In genomic region chr17:67546578-67547527, GRCh38 we compare ENCODE assay signal across 9 cellular contexts.
DNase-seq lines count a peak whose midpoint lies in the region; ATAC-seq and TF ChIP-seq lines count a peak whose summit lies in the region.
"Had no signal": no experiment of that assay in that cellular context is flagged by ENCODE, and none has a peak within 500 bp of the region (broad histone marks: within the 10 kb centered on the region; RNA-seq: fewer than 3 reads in every experiment).

No MANE protein-coding gene starts in this region.

- no peak overlapping the region for H3K27ac Mint-ChIP-seq in activated B cell treated with CpG ODN at 0.5 μM for 24 hours

- H3K9me3 Mint-ChIP-seq in activated B cell treated with CpG ODN at 0.5 μM for 24 hours, result no peaks in the 10 kb centered on the region

- H3K27me3 Mint-ChIP-seq in activated B cell treated with CpG ODN at 0.5 μM for 24 hours, result no peaks in the 10 kb centered on the region

- TF ChIP-seq CTCF in activated B cell treated with CpG ODN at 0.5 μM for 24 hours (IDR thresholded peaks at IDR 0.05), result no peak

- H3K4me3 Mint-ChIP-seq in activated B cell treated with CpG ODN at 0.5 μM for 24 hours, result no peak overlapping the region

- POLR2A ChIA-PET in activated B cell treated with CpG ODN at 0.5 μM for 24 hours (lab: Charles Lee), result no interaction called here

- CTCF ChIA-PET in activated B cell treated with CpG ODN at 0.5 μM for 24 hours (lab: Charles Lee), result interaction anchor here (0.9 kb wide), 1 partner anchor 12 kb away, joined by 3 read pairs; no protein-coding TSS in a partner anchor

- peak; percentile 62 for DNase-seq in DMS 273 (lab: John Stamatoyannopoulos, UW; ENCODE audit: unreplicated experiment)
- no peak for DNase-seq in DMS 273 treated with DMSO at 0.1 percent for 48 hours (lab: John Stamatoyannopoulos, UW)
- no peak for DNase-seq in activated B cell treated with CpG ODN at 0.5 μM for 24 hours
- DNase-seq in left kidney (ENCODE audit: low read depth, low spot score), result peak; percentile 49
- DNase-seq in NCI-H2227 (lab: John Stamatoyannopoulos, UW; ENCODE audit: unreplicated experiment), result no peak
- DNase-seq in NCI-H2029 (lab: John Stamatoyannopoulos, UW), result no peak
- DNase-seq in stimulated activated CD4-positive, alpha-beta T cell treated with anti-CD3 and anti-CD28 coated beads, Interleukin-15, amount 100 ng/mL, for 24 hours, result no peak

- peak; percentile 94 for ATAC-seq in HG02885 (IDR thresholded peaks at IDR 0.05; ENCODE audit: poor library complexity, unreplicated experiment)
- ATAC-seq in activated B cell treated with CpG ODN at 0.5 μM for 24 hours (ENCODE audit: low read depth), result peak; percentile 69
- ATAC-seq: Panc1 had no signal

- intact Hi-C loops in activated B cell treated with CpG ODN at 0.5 μM for 24 hours (cut with micrococcal nuclease), result no loop called here

- peaks cover 13% of the 10 kb centered on the region for H3K4me1 Mint-ChIP-seq in activated B cell treated with CpG ODN at 0.5 μM for 24 hours

- H3K36me3 Mint-ChIP-seq in activated B cell treated with CpG ODN at 0.5 μM for 24 hours (ENCODE audit: low read depth), result no peaks in the 10 kb centered on the region

Comparison
In these comparisons a context has a peak if more than half of its experiments do, and no peak if none do; other contexts are left out.
1. DNase-seq: peak in DMS 273 (single experiment) and left kidney (single experiment); none in DMS 273 treated with DMSO at 0.1 percent for 48 hours (single experiment), activated B cell treated with CpG ODN at 0.5 μM for 24 hours (single experiment), NCI-H2227 (single experiment), NCI-H2029 (single experiment) and stimulated activated CD4-positive, alpha-beta T cell treated with anti-CD3 and anti-CD28 coated beads, Interleukin-15, amount 100 ng/mL, for 24 hours (single experiment).